28 cellular contexts compared by ENCODE assay signal in genomic region chr9:135937521-135938489, GRCh38.
"Had no signal": no experiment of that assay in that cellular context is flagged by ENCODE, and none has a peak within 500 bp of the region (broad histone marks: within the 10 kb centered on the region; RNA-seq: fewer than 3 reads in every experiment).

No MANE protein-coding gene starts in this region.

- H3K4me2 ChIP-seq: hepatocyte had no signal

- H3K27ac ChIP-seq: coronary artery, esophagus squamous epithelium, hepatocyte, left lung, prostate gland, right atrium auricular region, sigmoid colon, testis, tibial artery had no signal

- H3K27me3 Mint-ChIP-seq: naive B cell; natural killer cell treated with Interleukin-12 subunit alpha and Interleukin-12 subunit beta and Interleukin-15 and Interleukin-18, amount 100 ng/mL, for 72 hours; type B pancreatic cell had no signal

- H3K4me3 ChIP-seq: coronary artery, esophagus squamous epithelium, hepatocyte, left lung, mucosa of descending colon, prostate gland, right atrium auricular region, sigmoid colon, testis, tibial artery had no signal

- H2AFZ ChIP-seq: hepatocyte had no signal

- DNase-seq: dermis blood vessel endothelial cell; effector memory CD4-positive, alpha-beta T cell; erythroblast; esophagus squamous epithelium; head of caudate nucleus; left cardiac atrium; mesenchymal stem cell; naive B cell; sigmoid colon; stimulated activated CD4-positive, alpha-beta T cell treated with anti-CD3 and anti-CD28 coated beads, Interleukin-2, amount 100 ng/mL, for 24 hours; stimulated activated CD4-positive, alpha-beta T cell treated with anti-CD3 and anti-CD28 coated beads, Interleukin-4, amount 100 ng/mL, for 24 hours; stimulated activated naive CD4-positive, alpha-beta T cell treated with Interleukin-2 at 50 U/mL for 16 hours; substantia nigra; testis; tibial artery had no signal

- H3K4me1 ChIP-seq: left lung, prostate gland, sigmoid colon, testis, tibial artery had no signal

- H3K4me3 Mint-ChIP-seq: mesothelial cell of epicardium; natural killer cell treated with Interleukin-12 subunit alpha and Interleukin-12 subunit beta and Interleukin-15 and Interleukin-18, amount 100 ng/mL, for 72 hours; neural crest cell; stimulated activated effector memory CD8-positive, alpha-beta T cell treated with anti-CD3 and anti-CD28 coated beads, Interleukin-12 subunit alpha, Interleukin-12 subunit beta, amount 100 ng/mL, for 72 hours; type B pancreatic cell had no signal

- H3K27ac Mint-ChIP-seq: mesothelial cell of epicardium; natural killer cell treated with Interleukin-12 subunit alpha and Interleukin-12 subunit beta and Interleukin-15 and Interleukin-18, amount 100 ng/mL, for 72 hours; stimulated activated effector memory CD8-positive, alpha-beta T cell treated with anti-CD3 and anti-CD28 coated beads, Interleukin-12 subunit alpha, Interleukin-12 subunit beta, amount 100 ng/mL, for 72 hours; type B pancreatic cell had no signal

- H3K9me3 ChIP-seq: esophagus squamous epithelium, mucosa of descending colon, prostate gland, sigmoid colon, testis, tibial artery had no signal

- H3K9me3 Mint-ChIP-seq: neural crest cell; stimulated activated effector memory CD8-positive, alpha-beta T cell treated with anti-CD3 and anti-CD28 coated beads, Interleukin-12 subunit alpha, Interleukin-12 subunit beta, amount 100 ng/mL, for 72 hours; type B pancreatic cell had no signal

- H3K27me3 ChIP-seq: esophagus squamous epithelium, hepatocyte, left lung, right atrium auricular region, sigmoid colon, testis, tibial artery had no signal

- ATAC-seq: left cardiac atrium; left lung; mucosa of descending colon; natural killer cell treated with Interleukin-12 subunit alpha and Interleukin-12 subunit beta and Interleukin-15 and Interleukin-18, amount 100 ng/mL, for 72 hours; stimulated activated effector memory CD8-positive, alpha-beta T cell treated with anti-CD3 and anti-CD28 coated beads, Interleukin-12 subunit alpha, Interleukin-12 subunit beta, amount 100 ng/mL, for 72 hours had no signal

- FAIRE-seq: frontal cortex, urothelium cell line had no signal

- H3K79me2 ChIP-seq: hepatocyte had no signal

- H3K4me1 Mint-ChIP-seq: mesothelial cell of epicardium, neural crest cell had no signal
